ENCODE assay signal across 8 cellular contexts in genomic region chr11:114036156-114036811, GRCh38. TPM values are rescaled to one million over a fixed set of nuclear protein-coding genes. Genes with fewer than 3 reads are reported as not detected.
DNase-seq lines count a peak whose midpoint lies in the region; TF ChIP-seq lines count a peak whose summit lies in the region.

No MANE protein-coding gene starts in this region.

- H3K4ac ChIP-seq in H9 (ENCODE audit: low read depth, low read length), result no peak overlapping the region

- no peak overlapping the region for H2AK5ac ChIP-seq in H9 (ENCODE audit: insufficient read length, low read length)

- intact Hi-C loops in activated naive CD4-positive, alpha-beta T cell treated with anti-CD3 and anti-CD28 coated beads for 36 hours (cut with micrococcal nuclease), result loop anchor here (1.0 to 5.0 kb wide), 5 partner anchors 41 to 729 kb away; no protein-coding TSS in a partner anchor

- no peak overlapping the region for H2BK12ac ChIP-seq in H9 (ENCODE audit: insufficient read length, low read depth, low read length)

- peak overlapping the region; percentile 22 for H3K4me2 ChIP-seq in H9 (ENCODE audit: insufficient read depth, insufficient read length, low read length)

- H4K20me1 ChIP-seq in H9 (ENCODE audit: control insufficient read depth, insufficient read depth, insufficient read length), result no peaks in the 10 kb centered on the region

- no peak overlapping the region for H3K9ac ChIP-seq in H9 (ENCODE audit: extremely low read depth, insufficient read length, low read length)

- peaks cover 34% of the 10 kb centered on the region for H3K27me3 Mint-ChIP-seq in H9 (ENCODE audit: low read depth)
- H3K27me3 Mint-ChIP-seq in activated naive CD4-positive, alpha-beta T cell treated with anti-CD3 and anti-CD28 coated beads for 36 hours (ENCODE audit: low read depth), result no peaks in the 10 kb centered on the region

- H3T11ph ChIP-seq in H9 (ENCODE audit: low read length), result no peak overlapping the region

- H2BK20ac ChIP-seq in H9 (ENCODE audit: low read depth, low read length, poor library complexity, severe bottlenecking), result no peak overlapping the region

- no peak overlapping the region for H4K91ac ChIP-seq in H9 (ENCODE audit: insufficient read length, low read depth, low read length)

- no peak overlapping the region for H3K23ac ChIP-seq in H9 (ENCODE audit: insufficient read length, low read depth, low read length)

- H3K4me3 Mint-ChIP-seq in H9, result peak overlapping the region; percentile 15 to 29; a peak in 2 of 5 replicates
- H3K4me3 Mint-ChIP-seq in activated naive CD4-positive, alpha-beta T cell treated with anti-CD3 and anti-CD28 coated beads for 36 hours, result no peak overlapping the region

- no peaks in the 10 kb centered on the region for H3K27me3 ChIP-seq in H9 (ENCODE audit: insufficient read depth, low read length)
- peaks cover 5% of the 10 kb centered on the region for H3K27me3 ChIP-seq in thymus (ENCODE audit: control insufficient read depth, insufficient read depth)
- H3K27me3 ChIP-seq in SJCRH30, result no peaks in the 10 kb centered on the region

- H3K9me3 Mint-ChIP-seq in H9, result no peaks in the 10 kb centered on the region
- H3K9me3 Mint-ChIP-seq in activated naive CD4-positive, alpha-beta T cell treated with anti-CD3 and anti-CD28 coated beads for 36 hours, result no peaks in the 10 kb centered on the region

- WGBS in H9 (ENCODE audit: extremely low coverage, insufficient read length, low lambda C conversion rate), result no CpG with 5 or more reads among the region's 37 CpGs
- 16% methylated on average over 37 of the region's 37 CpGs for WGBS in thymus

- no peak overlapping the region for H3K14ac ChIP-seq in H9 (ENCODE audit: insufficient read depth, low read length)

- H3K36me3 ChIP-seq in thymus (ENCODE audit: control insufficient read depth, insufficient read depth) (no peaks in the 10 kb centered on the region), SJCRH30 (no peaks in the 10 kb centered on the region)

- DNase-seq in ACHN (peak; percentile 56), H9 (peak; percentile 93), RPMI8226 (peak; percentile 73), globus pallidus (ENCODE audit: low spot score) (peak; percentile 67), nucleus accumbens (lab: John Stamatoyannopoulos, UW) (peak in 49 of 56 donors; percentile 12 to 79 (median 50)), SJCRH30 (no peak)
- peak; percentile 67 for DNase-seq in activated naive CD4-positive, alpha-beta T cell treated with anti-CD3 and anti-CD28 coated beads for 36 hours

- H3K4me1 Mint-ChIP-seq in H9, result peaks cover 3% of the 10 kb centered on the region in 2 experiments; a peak in 1 of 4 replicates
- H3K4me1 Mint-ChIP-seq in activated naive CD4-positive, alpha-beta T cell treated with anti-CD3 and anti-CD28 coated beads for 36 hours (ENCODE audit: low read depth), result peaks cover 2% of the 10 kb centered on the region

- H3K9me3 ChIP-seq in H9 (ENCODE audit: control insufficient read depth, low read depth, low read length), result no peaks in the 10 kb centered on the region
- H3K9me3 ChIP-seq in thymus (ENCODE audit: control insufficient read depth), result no peaks in the 10 kb centered on the region
- no peaks in the 10 kb centered on the region for H3K9me3 ChIP-seq in SJCRH30 (replicated peaks)

- H3K18ac ChIP-seq in H9 (ENCODE audit: insufficient read length, low read depth, low read length), result no peak overlapping the region

- no peak overlapping the region for H2AFZ ChIP-seq in H9 (ENCODE audit: low read length)

- H2BK15ac ChIP-seq in H9 (ENCODE audit: low read depth, low read length), result no peak overlapping the region; the same call in 1 of the 2 replicates

- H4K5ac ChIP-seq in H9 (ENCODE audit: insufficient read length, low read depth, low read length), result no peak overlapping the region

- no peak overlapping the region for H4K8ac ChIP-seq in H9 (replicated peaks; ENCODE audit: insufficient read length, low read depth, low read length)

- H2BK120ac ChIP-seq in H9 (ENCODE audit: low read depth, low read length, poor library complexity, severe bottlenecking), result no peak overlapping the region

- H3K4me1 ChIP-seq in H9 (ENCODE audit: insufficient read depth, low read length), result no peaks in the 10 kb centered on the region
- no peaks in the 10 kb centered on the region for H3K4me1 ChIP-seq in thymus (ENCODE audit: control insufficient read depth, insufficient read depth, low read length)
- H3K4me1 ChIP-seq in SJCRH30, result no peaks in the 10 kb centered on the region

- no peaks in the 10 kb centered on the region for H3K79me1 ChIP-seq in H9 (ENCODE audit: insufficient read depth, low read depth, low read length, poor library complexity, severe bottlenecking)

- no peak overlapping the region for H3K56ac ChIP-seq in H9 (ENCODE audit: insufficient read length, low read depth, low read length)

- no peaks in the 10 kb centered on the region for H3K36me3 Mint-ChIP-seq in H9 (ENCODE audit: insufficient read depth in 1 of 3, low read depth in 3 of 3)
- H3K36me3 Mint-ChIP-seq in activated naive CD4-positive, alpha-beta T cell treated with anti-CD3 and anti-CD28 coated beads for 36 hours (ENCODE audit: low read depth), result no peaks in the 10 kb centered on the region

- CTCF ChIA-PET in activated naive CD4-positive, alpha-beta T cell treated with anti-CD3 and anti-CD28 coated beads for 36 hours (lab: Charles Lee), result interaction anchor here (0.7 to 7.8 kb wide), 11 partner anchors 9 to 225 kb away, joined by 3 to 74 read pairs (median 3); partner anchors contain the start of gene ZBTB16

- H3K4me3 ChIP-seq in thymus (ENCODE audit: low read length) (no peak overlapping the region), SJCRH30 (no peak overlapping the region)

- H2BK5ac ChIP-seq in H9 (ENCODE audit: insufficient read length, low read length), result no peak overlapping the region

- H3K27ac ChIP-seq in H9 (ENCODE audit: insufficient read length, low read depth, low read length), result no peak overlapping the region
- peak overlapping the region; percentile 60 for H3K27ac ChIP-seq in thymus (ENCODE audit: low read depth)
- no peak overlapping the region for H3K27ac ChIP-seq in SJCRH30

- H3K23me2 ChIP-seq in H9 (ENCODE audit: insufficient read length, low read depth, low read length, poor library complexity, severe bottlenecking), result peaks cover 4% of the 10 kb centered on the region

- in situ Hi-C loops in ACHN (cut with HindIII; ENCODE audit: low pct_ligation_motif_present, low pct_unique_long_range_greater_than_20kb, low sequenced_read_pairs), result no loop called here

- TF ChIP-seq CTCF in H9 (conservative IDR thresholded peaks at IDR 0.05), result peak; percentile 98

- no peak overlapping the region for H3K27ac Mint-ChIP-seq in H9
- H3K27ac Mint-ChIP-seq in activated naive CD4-positive, alpha-beta T cell treated with anti-CD3 and anti-CD28 coated beads for 36 hours, result no peak overlapping the region

- no peaks in the 10 kb centered on the region for H3K79me2 ChIP-seq in H9 (ENCODE audit: insufficient read depth, low read length)

RNA-seq across cellular contexts. Expression of gene ZBTB16, which starts 23.2 kb away (rescaled TPM):
- total RNA-seq in H9 (2021), result not detected in 2 replicates
- 1 to 10 TPM; 1.5 to 2.3 TPM for total RNA-seq in activated naive CD4-positive, alpha-beta T cell treated with anti-CD3 and anti-CD28 coated beads for 36 hours
- polyA plus RNA-seq in thymus, result 21.5 TPM
- not detected in 2 replicates for total RNA-seq in SJCRH30 (2014; rRNA removed; shearing (Covaris generic))

Comparison
In these comparisons a context has a peak if more than half of its experiments do, and no peak if none do; other contexts are left out.
1. DNase-seq: peak in ACHN (single experiment), H9 (single experiment), RPMI8226 (single experiment), activated naive CD4-positive, alpha-beta T cell treated with anti-CD3 and anti-CD28 coated beads for 36 hours (single experiment), globus pallidus (single experiment) and nucleus accumbens (49 of 56); none in SJCRH30 (0 of 2).